Comparison of ENCODE assay signal across 2 cellular contexts in genomic region chr20:32809907-32810306, GRCh38.
TF ChIP-seq lines count a peak whose summit lies in the region.

No MANE protein-coding gene starts in this region.

TF ChIP-seq in GM23338, 12 proteins besides CTCF, POLR2A, EP300 and RAD21:
- TF ChIP-seq ZNF462 (CRISPR knock-in tag; IDR thresholded peaks at IDR 0.05) (no peak), CREB1 (CRISPR knock-in tag; IDR thresholded peaks at IDR 0.05; ENCODE audit: low read depth) (no peak), ETS1 (IDR thresholded peaks at IDR 0.05) (no peak), POLR2AphosphoS5 (IDR thresholded peaks at IDR 0.05; ENCODE audit: low read depth) (peak; percentile 8; the same call in 1 of the 2 replicates), ZNF114 (CRISPR knock-in tag; IDR thresholded peaks at IDR 0.05) (no peak), EZH2phosphoT487 (IDR thresholded peaks at IDR 0.05; ENCODE audit: unreplicated experiment) (no peak), STAT1 (IDR thresholded peaks at IDR 0.05; ENCODE audit: unreplicated experiment) (no peak), JUNB (IDR thresholded peaks at IDR 0.05; ENCODE audit: unreplicated experiment) (no peak)

TF ChIP-seq in WTC11, 78 proteins besides CTCF, POLR2A, EP300 and RAD21 (continued from another document):
- TF ChIP-seq ZNF512 (CRISPR knock-in tag; IDR thresholded peaks at IDR 0.05; ENCODE audit: borderline replicate concordance) (no peak), USF2 (CRISPR knock-in tag; IDR thresholded peaks at IDR 0.05) (no peak), AR (CRISPR knock-in tag; IDR thresholded peaks at IDR 0.05) (0 out of 2 replicates have a peak, but pooled peaks have one; percentile 18), E2F5 (CRISPR knock-in tag; IDR thresholded peaks at IDR 0.05) (no peak), TEAD4 (CRISPR knock-in tag; IDR thresholded peaks at IDR 0.05) (no peak), NFATC4 (CRISPR knock-in tag; IDR thresholded peaks at IDR 0.05) (0 out of 2 replicates have a peak, but pooled peaks have one; percentile 25), ZMAT4 (CRISPR knock-in tag; IDR thresholded peaks at IDR 0.05) (no peak), KAT7 (CRISPR knock-in tag; IDR thresholded peaks at IDR 0.05; ENCODE audit: borderline replicate concordance) (no peak), TEAD1 (CRISPR knock-in tag; IDR thresholded peaks at IDR 0.05) (no peak), STAT6 (CRISPR knock-in tag; conservative IDR thresholded peaks at IDR 0.05; ENCODE audit: low read depth) (no peak), ARID4B (CRISPR knock-in tag; IDR thresholded peaks at IDR 0.05; ENCODE audit: borderline replicate concordance) (no peak), SOX15 (CRISPR knock-in tag; IDR thresholded peaks at IDR 0.05) (no peak), MYBL2 (CRISPR knock-in tag; IDR thresholded peaks at IDR 0.05) (no peak), ATF1 (CRISPR knock-in tag; IDR thresholded peaks at IDR 0.05) (no peak), ZNF281 (CRISPR knock-in tag; IDR thresholded peaks at IDR 0.05) (no peak), ZNF532 (CRISPR knock-in tag; IDR thresholded peaks at IDR 0.05; ENCODE audit: borderline replicate concordance) (0 out of 2 replicates have a peak, but pooled peaks have one; percentile 12), IRF2 (CRISPR knock-in tag; IDR thresholded peaks at IDR 0.05; ENCODE audit: borderline replicate concordance, low read depth) (no peak)
